ENCODE assay signal across 13 cellular contexts in genomic region chr6:111657146-111657545, GRCh38. TPM values are rescaled to one million over a fixed set of nuclear protein-coding genes. Genes with fewer than 3 reads are reported as not detected.
A peak's percentile ranks its signal among the peaks of the same experiment; 100 is the strongest.
DNase-seq lines count a peak whose midpoint lies in the region; ATAC-seq and TF ChIP-seq lines count a peak whose summit lies in the region.
"Had no signal": no experiment of that assay in that cellular context is flagged by ENCODE, and none has a peak within 500 bp of the region (broad histone marks: within the 10 kb centered on the region; RNA-seq: fewer than 3 reads in every experiment).

No MANE protein-coding gene starts in this region.

- no peak for ATAC-seq in Right ventricle myocardium inferior
- no peak for ATAC-seq in HG02571 (IDR thresholded peaks at IDR 0.05; ENCODE audit: unreplicated experiment)

- H3K27me3 ChIP-seq in prostate gland (replicated peaks; ENCODE audit: insufficient read depth), result no peaks in the 10 kb centered on the region
- no peaks in the 10 kb centered on the region for H3K27me3 ChIP-seq in ascending aorta
- H3K27me3 ChIP-seq: pancreas, SJCRH30 had no signal

- 19% methylated on average over 1 of the region's 1 CpG for WGBS in prostate gland

- intact Hi-C loops in prostate gland (cut with DNase I), result no loop called here
- intact Hi-C loops in ascending aorta (cut with DNase I), result no loop called here
- intact Hi-C loops in Right ventricle myocardium inferior (cut with DNase I), result no loop called here

- TF ChIP-seq CTCF in LNCaP clone FGC (IDR thresholded peaks at IDR 0.05; ENCODE audit: control insufficient read depth, extremely low read depth, insufficient read depth) (no peak), prostate gland (IDR thresholded peaks at IDR 0.05) (no peak), ascending aorta (IDR thresholded peaks at IDR 0.05) (no peak)

- peak overlapping the region; percentile 50 for H3K27ac ChIP-seq in epithelial cell of prostate
- peak overlapping the region; percentile 34 to 69 for H3K27ac ChIP-seq in prostate gland
- no peak overlapping the region for H3K27ac ChIP-seq in ascending aorta
- H3K27ac ChIP-seq: pancreas, SJCRH30 had no signal

- TF ChIP-seq POLR2A in prostate gland (IDR thresholded peaks at IDR 0.05), result no peak

- H3K36me3 ChIP-seq in prostate gland (no peaks in the 10 kb centered on the region), ascending aorta (no peaks in the 10 kb centered on the region)
- H3K36me3 ChIP-seq: pancreas, SJCRH30 had no signal

- peak; percentile 55 for DNase-seq in CD1c-positive myeloid dendritic cell (ENCODE audit: extremely low spot score)
- DNase-seq in LNCaP clone FGC (ENCODE audit: low read depth), result peak; percentile 42
- DNase-seq in epithelial cell of prostate (ENCODE audit: low read depth, low spot score), result no peak
- no peak for DNase-seq in prostate gland (ENCODE audit: low spot score)
- no peak for DNase-seq in ascending aorta (ENCODE audit: low spot score in 2 of 2)
- DNase-seq in Right ventricle myocardium inferior (ENCODE audit: missing footprints), result no peak
- DNase-seq in activated T-cell treated with anti-CD3 and anti-CD28 coated beads, Interleukin-2, amount 50 U/mL, for 48 hours, result no peak
- DNase-seq: activated CD4-positive, CD25-positive, alpha-beta regulatory T cell treated with anti-CD3 and anti-CD28 coated beads, Interleukin-2, amount 50 U/mL, for 72 hours; activated naive CD4-positive, alpha-beta T cell treated with Interleukin-2 at 50 U/mL for 16 hours; NCI-H226; pancreas; SJCRH30 had no signal

- H3K4me1 ChIP-seq in prostate gland (replicated peaks) (peaks cover 20% of the 10 kb centered on the region), ascending aorta (peaks cover 0 to 16% of the 10 kb centered on the region in 2 donors)

- H3K4me3 ChIP-seq in LNCaP clone FGC (ENCODE audit: low read depth, low read length), result no peak overlapping the region
- H3K4me3 ChIP-seq in prostate gland, result no peak overlapping the region
- no peak overlapping the region for H3K4me3 ChIP-seq in ascending aorta
- H3K4me3 ChIP-seq: pancreas, SJCRH30 had no signal

- H3K9me3 ChIP-seq in prostate gland (no peaks in the 10 kb centered on the region), ascending aorta (no peaks in the 10 kb centered on the region)
- H3K9me3 ChIP-seq: pancreas, SJCRH30 had no signal

RNA-seq across cellular contexts. Expression of gene TRAF3IP2, which starts 51.5 kb away (rescaled TPM):
- total RNA-seq in prostate gland (10 to 100 TPM; 40.2 to 52.4 TPM), ascending aorta (31.3 TPM), Right ventricle myocardium inferior (11.0 TPM)

Comparison
In these comparisons a context has a peak if more than half of its experiments do, and no peak if none do; other contexts are left out.
1. DNase-seq: peak in CD1c-positive myeloid dendritic cell (single experiment) and LNCaP clone FGC (single experiment); none in epithelial cell of prostate (single experiment), prostate gland (single experiment), ascending aorta (0 of 2), Right ventricle myocardium inferior (single experiment) and activated T-cell treated with anti-CD3 and anti-CD28 coated beads, Interleukin-2, amount 50 U/mL, for 48 hours (0 of 2).
2. H3K27ac ChIP-seq: peak in epithelial cell of prostate (single experiment) and prostate gland (2 of 2); none in ascending aorta (0 of 2).